Comparison of ENCODE assay signal across 24 cellular contexts in the genomic region with DNA sequence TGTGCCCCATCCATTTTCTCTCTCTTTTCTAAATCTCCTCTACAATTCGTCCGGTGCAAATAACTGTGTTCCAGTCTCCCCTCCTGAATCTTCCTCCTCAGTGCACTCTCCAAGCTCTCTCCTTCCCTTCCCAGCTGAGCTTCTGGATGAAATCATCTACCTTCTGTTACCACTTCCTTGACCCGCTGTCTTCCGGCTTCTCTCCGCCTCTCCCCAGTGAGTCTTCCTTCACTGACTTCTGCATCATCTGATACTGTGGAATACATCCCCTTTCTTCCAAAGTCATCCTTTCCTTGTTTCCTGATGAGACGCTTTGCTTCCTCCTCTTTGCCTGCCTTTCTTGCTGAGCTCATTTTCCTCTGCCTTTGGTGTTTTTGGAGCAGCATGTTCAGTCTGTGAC.
"Had no signal": no experiment of that assay in that cellular context is flagged by ENCODE, and none has a peak within 500 bp of the region (broad histone marks: within the 10 kb centered on the region; RNA-seq: fewer than 3 reads in every experiment).

No MANE protein-coding gene starts in this region.

- H3K27ac ChIP-seq: colonic mucosa, esophagus muscularis mucosa, foreskin keratinocyte, gastroesophageal sphincter, heart left ventricle, hepatocyte, left lung, lower lobe of right lung had no signal

- H3K36me3 ChIP-seq: colonic mucosa, esophagus muscularis mucosa, gastroesophageal sphincter, heart left ventricle, left lung, lower lobe of right lung had no signal

- H3K9me3 ChIP-seq: colonic mucosa, left lung, lower lobe of right lung, mucosa of descending colon had no signal

- H3K4me2 ChIP-seq: hepatocyte had no signal

- H3K4me3 ChIP-seq: colonic mucosa, esophagus muscularis mucosa, gastroesophageal sphincter, heart left ventricle, hepatocyte, left lung, lower lobe of right lung, mucosa of descending colon had no signal

- ATAC-seq: effector memory CD8-positive, alpha-beta T cell; foreskin keratinocyte; gastroesophageal sphincter; heart left ventricle; left lung; left ventricle myocardium superior; lower lobe of right lung; naive thymus-derived CD8-positive, alpha-beta T cell had no signal

- H3K79me2 ChIP-seq: hepatocyte had no signal

- H3K4me3 Mint-ChIP-seq: dendritic cell treated with granulocyte-macrophage colony-stimulating factor and Interleukin-4, amounts not matched to agents 40 ng/mL and 50 ng/mL, for 4 days; effector memory CD8-positive, alpha-beta T cell; endodermal cell; immature natural killer cell; mesothelial cell of epicardium; naive B cell; naive thymus-derived CD8-positive, alpha-beta T cell had no signal

- H2AFZ ChIP-seq: hepatocyte had no signal

- H3K4me1 Mint-ChIP-seq: endodermal cell; immature natural killer cell; naive B cell; naive thymus-derived CD8-positive, alpha-beta T cell had no signal

- H3K27me3 ChIP-seq: colonic mucosa, esophagus muscularis mucosa, gastroesophageal sphincter, heart left ventricle, hepatocyte, left lung had no signal

- H3K36me3 Mint-ChIP-seq: immature natural killer cell, mesothelial cell of epicardium had no signal

- H3K27ac Mint-ChIP-seq: dendritic cell treated with granulocyte-macrophage colony-stimulating factor and Interleukin-4, amounts not matched to agents 40 ng/mL and 50 ng/mL, for 4 days; effector memory CD8-positive, alpha-beta T cell; endodermal cell; immature natural killer cell; mesothelial cell of epicardium; naive B cell; naive thymus-derived CD8-positive, alpha-beta T cell had no signal

- DNase-seq: colonic mucosa; cortex of kidney; effector CD8-positive, alpha-beta T cell; effector memory CD8-positive, alpha-beta T cell; endodermal cell; foreskin keratinocyte; heart left ventricle; hypothalamus; immature natural killer cell; islet precursor cell; kidney; kidney glomerular epithelial cell; left lung; left ventricle myocardium superior; lower lobe of right lung; mesenchymal stem cell; mucosa of descending colon; naive B cell; naive thymus-derived CD8-positive, alpha-beta T cell had no signal

- H3K4me1 ChIP-seq: colonic mucosa, esophagus muscularis mucosa, foreskin keratinocyte, gastroesophageal sphincter, heart left ventricle, left lung, lower lobe of right lung had no signal

- H3K9me3 Mint-ChIP-seq: effector memory CD8-positive, alpha-beta T cell; endodermal cell had no signal
